Comparison of ENCODE assay signal across 8 cellular contexts in the genomic region with DNA sequence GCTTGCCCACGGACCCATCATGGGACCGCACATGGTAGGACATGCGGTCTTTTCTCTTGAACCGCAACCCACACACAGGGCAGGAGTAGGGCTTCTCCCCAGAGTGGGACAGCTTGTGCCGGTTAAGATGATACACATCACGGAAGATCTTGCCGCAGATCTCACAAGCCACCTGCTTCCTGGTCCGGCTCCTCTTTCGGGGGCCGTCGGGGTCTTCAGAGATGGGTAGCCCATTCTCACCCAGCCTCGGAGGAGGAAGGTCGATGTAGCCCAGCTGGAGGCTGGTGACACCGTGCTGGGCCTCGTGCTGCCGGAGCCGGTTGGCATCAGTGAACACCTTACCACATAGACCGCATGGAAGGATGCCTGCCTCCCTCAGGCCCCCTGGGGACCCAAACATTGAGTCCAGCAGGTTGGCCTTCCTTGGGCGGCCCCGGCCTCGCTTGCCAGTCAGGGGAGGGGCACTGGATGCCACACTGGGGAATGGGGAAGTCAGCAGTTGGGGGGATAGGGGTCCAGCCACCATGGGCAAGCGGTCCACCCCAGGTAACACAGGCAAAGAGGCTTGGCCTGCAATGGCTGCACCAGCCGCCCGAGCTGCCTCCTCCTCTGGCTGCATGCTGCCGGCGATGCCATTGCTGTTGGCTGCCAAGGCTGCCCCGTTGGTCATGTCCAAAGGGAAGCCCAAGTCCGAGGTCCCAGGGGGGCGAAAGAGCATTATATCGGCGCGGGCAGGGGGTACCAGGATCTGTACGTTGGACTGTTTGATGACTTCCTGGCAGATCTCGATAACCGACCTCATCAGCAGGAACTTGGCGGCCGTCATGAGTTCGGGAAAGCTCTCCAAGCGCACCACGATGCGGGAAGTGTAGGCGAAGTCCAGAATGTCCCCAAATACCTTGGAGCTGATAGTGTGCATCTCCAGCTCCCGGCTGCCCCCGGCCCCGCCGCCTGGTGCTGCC. TPM values are rescaled to one million over a fixed set of nuclear protein-coding genes. Genes with fewer than 3 reads are reported as not detected.
A peak's percentile ranks its signal among the peaks of the same experiment; 100 is the strongest.
DNase-seq lines count a peak whose midpoint lies in the region; ATAC-seq and TF ChIP-seq lines count a peak whose summit lies in the region.

No MANE protein-coding gene starts in this region.

- H3K27me3 ChIP-seq in gastrocnemius medialis = no peaks in the 10 kb centered on the region

- DNase-seq in COR-L47 (lab: John Stamatoyannopoulos, UW) (peak; percentile 20), MV-4-11 (lab: John Stamatoyannopoulos, UW) (peak; percentile 21), left ventricle myocardium superior (peak; percentile 40), gastrocnemius medialis (peak in 1 of 2 donors; percentile 44), A172 (ENCODE audit: low spot score) (no peak)
- DNase-seq in activated naive CD4-positive, alpha-beta T cell treated with anti-CD3 and anti-CD28 coated beads, Interleukin-2, amount 50 U/mL, for 72 hours (ENCODE audit: low spot score in 2 of 2) = peak; percentile 23 to 76

- peaks cover 0 to 6% of the 10 kb centered on the region in 2 donors for H3K36me3 ChIP-seq in gastrocnemius medialis

- TF ChIP-seq POLR2A in gastrocnemius medialis (IDR thresholded peaks at IDR 0.05) = no peak

- no peaks in the 10 kb centered on the region for H3K9me3 ChIP-seq in gastrocnemius medialis

- H3K27ac ChIP-seq in gastrocnemius medialis = peak overlapping the region; percentile 63 to 81 (median 76)

- no peak for TF ChIP-seq CTCF in gastrocnemius medialis (IDR thresholded peaks at IDR 0.05 in 4 of 5, conservative IDR thresholded peaks at IDR 0.05 in 1 of 5)

- in situ Hi-C loops in gastrocnemius medialis (cut with MboI; ENCODE audit: low sequenced_read_pairs in 4 of 4) = loop anchor here in 2 of 4 donors (5.0 to 25.0 kb wide), 2 partner anchors 53 to 293 kb away; a partner anchor contains a TSS

- H3K9me3 Mint-ChIP-seq in activated naive CD4-positive, alpha-beta T cell treated with anti-CD3 and anti-CD28 coated beads, Interleukin-2, amount 50 U/mL, for 72 hours = no peaks in the 10 kb centered on the region

- peaks cover 24 to 42% of the 10 kb centered on the region in 2 donors for H3K4me1 ChIP-seq in gastrocnemius medialis

- peak overlapping the region; percentile 59 to 87 (median 76) for H3K4me3 ChIP-seq in gastrocnemius medialis

- peak in 1 of 2 donors; percentile 51 for ATAC-seq in activated naive CD4-positive, alpha-beta T cell treated with anti-CD3 and anti-CD28 coated beads, Interleukin-2, amount 50 U/mL, for 72 hours
- peak; percentile 2 for ATAC-seq in left ventricle myocardium superior
- ATAC-seq in gastrocnemius medialis = no peak
- no peak for ATAC-seq in HG03139 (IDR thresholded peaks at IDR 0.05; ENCODE audit: unreplicated experiment)
- no peak for ATAC-seq in GM19035 (IDR thresholded peaks at IDR 0.05; ENCODE audit: unreplicated experiment)

- intact Hi-C loops in left ventricle myocardium superior (cut with micrococcal nuclease) (loop anchor here (10.0 kb wide), 1 partner anchor 50 kb away; a partner anchor contains a TSS), gastrocnemius medialis (cut with DNase I; ENCODE audit: low total_unique reads) (loop anchor here (2.0 to 5.0 kb wide), 3 partner anchors 54 to 288 kb away; no protein-coding TSS in a partner anchor)

- H3K27ac Mint-ChIP-seq in activated naive CD4-positive, alpha-beta T cell treated with anti-CD3 and anti-CD28 coated beads, Interleukin-2, amount 50 U/mL, for 72 hours = peak overlapping the region; percentile 93 to 97

- peaks cover 41 to 53% of the 10 kb centered on the region in 2 donors for H3K36me3 Mint-ChIP-seq in activated naive CD4-positive, alpha-beta T cell treated with anti-CD3 and anti-CD28 coated beads, Interleukin-2, amount 50 U/mL, for 72 hours

RNA-seq across cellular contexts. Expression of a gene that starts 1.5 kb away (rescaled TPM):
- total RNA-seq in activated naive CD4-positive, alpha-beta T cell treated with anti-CD3 and anti-CD28 coated beads, Interleukin-2, amount 50 U/mL, for 72 hours = 10 to 100 TPM; 23.5 to 32.3 TPM
- total RNA-seq in left ventricle myocardium superior (11.5 TPM), gastrocnemius medialis (10 to 100 TPM in 1 of 4 donors, 1 to 10 TPM in 3; 8.4 to 11.5 (median 9.2) TPM)
- 1.1 and 3.0 TPM in 2 replicates for total RNA-seq in A172 (2014; rRNA removed; shearing (Covaris generic))

RNA-seq across cellular contexts. Expression of a gene that starts 52.4 kb away (rescaled TPM):
- 10 to 100 TPM; 20.0 to 20.8 TPM for total RNA-seq in activated naive CD4-positive, alpha-beta T cell treated with anti-CD3 and anti-CD28 coated beads, Interleukin-2, amount 50 U/mL, for 72 hours
- 15.3 TPM for total RNA-seq in left ventricle myocardium superior
- 10 to 100 TPM; 11.2 to 28.3 (median 14.5) TPM for total RNA-seq in gastrocnemius medialis
- total RNA-seq in A172 (2014; rRNA removed; shearing (Covaris generic)) = 2.7 and 6.8 TPM in 2 replicates

RNA-seq across cellular contexts. Expression of a gene that starts 54.8 kb away (rescaled TPM):
- total RNA-seq in activated naive CD4-positive, alpha-beta T cell treated with anti-CD3 and anti-CD28 coated beads, Interleukin-2, amount 50 U/mL, for 72 hours = 100 to 1,000 TPM; 100 to 103 TPM
- total RNA-seq in left ventricle myocardium superior (67.4 TPM), gastrocnemius medialis (100 to 1,000 TPM; 117 to 136 (median 127) TPM)
- 66.1 and 70.2 TPM in 2 replicates for total RNA-seq in A172 (2014; rRNA removed; shearing (Covaris generic))
